Comparison of ENCODE assay signal across 13 cellular contexts in the genomic region with DNA sequence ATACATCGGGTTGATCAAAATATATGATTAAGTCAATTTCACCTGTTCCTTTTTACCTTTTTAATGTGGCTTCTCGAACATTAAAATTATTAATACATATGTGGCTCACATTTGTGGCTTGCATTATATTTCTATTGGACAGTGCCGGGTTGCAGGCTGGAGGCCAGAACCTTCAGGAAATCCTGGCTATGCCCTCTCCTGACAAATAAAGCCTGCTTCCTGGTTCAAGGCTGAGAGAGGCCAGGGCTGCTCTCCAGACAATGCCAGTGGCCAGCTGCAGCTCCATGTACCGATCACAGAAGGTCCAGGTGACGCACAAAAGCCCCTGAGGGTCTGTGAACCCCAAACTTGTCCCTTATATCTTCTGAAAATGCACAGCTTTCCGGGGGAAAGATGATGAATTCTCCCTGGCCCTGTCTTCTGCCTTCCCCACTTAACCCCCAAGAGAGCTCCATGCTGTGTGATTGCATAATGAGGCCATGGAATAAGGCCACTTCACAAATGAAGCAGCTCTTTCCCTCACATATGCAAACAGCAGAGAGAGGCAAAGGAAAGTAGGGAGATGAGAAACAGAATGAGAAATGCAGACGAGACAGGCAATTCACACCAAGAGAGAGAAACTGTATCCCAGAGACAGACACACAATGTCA.
A peak's percentile ranks its signal among the peaks of the same experiment; 100 is the strongest.
DNase-seq lines count a peak whose midpoint lies in the region; ATAC-seq and TF ChIP-seq lines count a peak whose summit lies in the region.
"Had no signal": no experiment of that assay in that cellular context is flagged by ENCODE, and none has a peak within 500 bp of the region (broad histone marks: within the 10 kb centered on the region; RNA-seq: fewer than 3 reads in every experiment).

No MANE protein-coding gene starts in this region.

- H3K4me1 ChIP-seq in CD4-positive, alpha-beta memory T cell (ENCODE audit: insufficient read depth, low read length) = peaks cover 55% of the 10 kb centered on the region
- H3K4me1 ChIP-seq: Caco-2 had no signal

- peak overlapping the region in 3 of 8 donors; percentile 86 to 93 (median 87) for H3K4me3 Mint-ChIP-seq in CD4-positive, alpha-beta memory T cell

- no peaks in the 10 kb centered on the region for H3K27me3 Mint-ChIP-seq in CD4-positive, alpha-beta memory T cell

- TF ChIP-seq CTCF in WERI-Rb-1 (IDR thresholded peaks at IDR 0.05; ENCODE audit: low read depth, low read length) = no peak

- H3K36me3 Mint-ChIP-seq in CD4-positive, alpha-beta memory T cell = peaks cover 0 to 2% of the 10 kb centered on the region in 2 donors

- ATAC-seq in left lobe of liver = peak; percentile 81
- ATAC-seq in GM18907 (IDR thresholded peaks at IDR 0.05; ENCODE audit: unreplicated experiment) = no peak

- no peak for DNase-seq in CD4-positive, alpha-beta memory T cell
- DNase-seq in G401 (ENCODE audit: low spot score) (peak; percentile 4), WERI-Rb-1 (no peak), left lobe of liver (ENCODE audit: low spot score) (peak; percentile 46), SIG-M5 treated with dmso at 0.1 percent for 504 hours (lab: John Stamatoyannopoulos, UW; ENCODE audit: unreplicated experiment) (no peak), NCI-H345 treated with DMSO at 0.1 percent for 48 hours (lab: John Stamatoyannopoulos, UW; ENCODE audit: unreplicated experiment) (no peak)
- DNase-seq: activated CD4-positive, alpha-beta T cell treated with anti-CD3 and anti-CD28 coated beads for 48 hours; Caco-2; cerebellar nuclear complex; hippocampal formation; thyroid gland had no signal

- in situ Hi-C loops in G401 (cut with HindIII; ENCODE audit: low sequenced_read_pairs) = no loop called here

- no peak overlapping the region for H3K4me3 ChIP-seq in CD4-positive, alpha-beta memory T cell (ENCODE audit: low read length in 2 of 2)
- no peak overlapping the region for H3K4me3 ChIP-seq in WERI-Rb-1 (ENCODE audit: low read depth, low read length)
- H3K4me3 ChIP-seq: skin epidermis, thyroid gland had no signal

- H3K27ac ChIP-seq in CD4-positive, alpha-beta memory T cell (ENCODE audit: low read depth, low read length) = no peak overlapping the region
- H3K27ac ChIP-seq in WERI-Rb-1 = peak overlapping the region; percentile 12; the same call in 1 of the 2 replicates
- H3K27ac ChIP-seq: thyroid gland had no signal

- peak overlapping the region; percentile 58 to 99 (median 98) for H3K27ac Mint-ChIP-seq in CD4-positive, alpha-beta memory T cell

- H3K27me3 ChIP-seq in CD4-positive, alpha-beta memory T cell (ENCODE audit: insufficient read depth, low read length) = no peaks in the 10 kb centered on the region
- no peaks in the 10 kb centered on the region for H3K27me3 ChIP-seq in WERI-Rb-1 (ENCODE audit: insufficient read depth, low read depth, severe bottlenecking)
- H3K27me3 ChIP-seq: thyroid gland had no signal

- H3K9me3 Mint-ChIP-seq in CD4-positive, alpha-beta memory T cell = peaks cover 0 to 3% (median 0%) of the 10 kb centered on the region in 8 donors

- peaks cover 25 to 80% (median 50%) of the 10 kb centered on the region in 4 donors for H3K4me1 Mint-ChIP-seq in CD4-positive, alpha-beta memory T cell

- no peaks in the 10 kb centered on the region for H3K9me3 ChIP-seq in CD4-positive, alpha-beta memory T cell (ENCODE audit: control insufficient read depth in 1 of 2, low read length in 2 of 2)
- H3K9me3 ChIP-seq in WERI-Rb-1 (ENCODE audit: severe bottlenecking) = no peaks in the 10 kb centered on the region
- H3K9me3 ChIP-seq: Caco-2, thyroid gland had no signal

- CTCF ChIA-PET in CD4-positive, alpha-beta memory T cell (lab: Charles Lee; ENCODE audit: partially characterized antibody) = interaction anchor here (0.7 kb wide), 1 partner anchor 48 kb away, joined by 3 read pairs; no protein-coding TSS in a partner anchor

- POLR2A ChIA-PET in CD4-positive, alpha-beta memory T cell (lab: Charles Lee; ENCODE audit: partially characterized antibody) = interaction anchor here (1.3 to 2.8 kb wide), 2 partner anchors 150 to 241 kb away, joined by 4 to 25 read pairs; a partner anchor contains a TSS

- no peaks in the 10 kb centered on the region for H3K36me3 ChIP-seq in CD4-positive, alpha-beta memory T cell (ENCODE audit: insufficient read depth, low read length)
- H3K36me3 ChIP-seq in WERI-Rb-1 = no peaks in the 10 kb centered on the region
- H3K36me3 ChIP-seq: thyroid gland had no signal

- intact Hi-C loops in CD4-positive, alpha-beta memory T cell (cut with micrococcal nuclease) = loop anchor here (5.0 to 10.0 kb wide), 3 partner anchors 156 to 1052 kb away; a partner anchor contains a TSS

Comparison
In these comparisons a context has a peak if more than half of its experiments do, and no peak if none do; other contexts are left out.
1. DNase-seq: peak in G401 (single experiment) and left lobe of liver (single experiment); none in CD4-positive, alpha-beta memory T cell (0 of 5), WERI-Rb-1 (single experiment), SIG-M5 treated with dmso at 0.1 percent for 504 hours (single experiment) and NCI-H345 treated with DMSO at 0.1 percent for 48 hours (single experiment).